16 cellular contexts compared by ENCODE assay signal in genomic region chr4:123110685-123111084, GRCh38.
DNase-seq lines count a peak whose midpoint lies in the region; ATAC-seq, FAIRE-seq and TF ChIP-seq lines count a peak whose summit lies in the region.
"Had no signal": no experiment of that assay in that cellular context is flagged by ENCODE, and none has a peak within 500 bp of the region (broad histone marks: within the 10 kb centered on the region; RNA-seq: fewer than 3 reads in every experiment).

No MANE protein-coding gene starts in this region.

- no peak overlapping the region for H3K27ac Mint-ChIP-seq in T-helper 17 cell
- H3K27ac Mint-ChIP-seq: CD4-positive, alpha-beta T cell had no signal

- H3K4me3 Mint-ChIP-seq in T-helper 17 cell: no peak overlapping the region
- H3K4me3 Mint-ChIP-seq: CD4-positive, alpha-beta T cell had no signal

- no peak overlapping the region for H2AFZ ChIP-seq in osteoblast (ENCODE audit: low read length)

- no peaks in the 10 kb centered on the region for H3K79me2 ChIP-seq in osteoblast (ENCODE audit: insufficient read depth, low read length)

- H3K4me1 ChIP-seq in osteoblast (ENCODE audit: insufficient read depth, low read length) (peaks cover 8% of the 10 kb centered on the region), tibial nerve (peaks cover 0 to 5% (median 0%) of the 10 kb centered on the region in 4 donors)

- H4K20me1 ChIP-seq in osteoblast (ENCODE audit: insufficient read depth, low read length): no peaks in the 10 kb centered on the region

- H3K36me3 ChIP-seq in bronchial epithelial cell (ENCODE audit: control insufficient read depth, insufficient read depth, low read length): no peaks in the 10 kb centered on the region
- H3K36me3 ChIP-seq in osteoblast (ENCODE audit: insufficient read depth, low read length): no peaks in the 10 kb centered on the region
- peaks cover 0 to 37% (median 0%) of the 10 kb centered on the region in 3 donors for H3K36me3 ChIP-seq in tibial nerve

- H3K4me2 ChIP-seq in osteoblast (ENCODE audit: insufficient read depth, low read length): peak overlapping the region; percentile 24

- no peaks in the 10 kb centered on the region for H3K27me3 Mint-ChIP-seq in T-helper 17 cell
- H3K27me3 Mint-ChIP-seq: CD4-positive, alpha-beta T cell had no signal

- H3K4me1 Mint-ChIP-seq in T-helper 17 cell: no peaks in the 10 kb centered on the region

- WGBS in tibial nerve, 2 donors: 88 to 93% methylated on average over 2 of the region's 2 CpGs

- H3K4me3 ChIP-seq in bronchial epithelial cell (ENCODE audit: low read depth, low read length) (no peak overlapping the region), osteoblast (ENCODE audit: insufficient read depth, low read length) (no peak overlapping the region), tibial nerve (no peak overlapping the region)
- H3K4me3 ChIP-seq: MG63 had no signal

- H3K36me3 Mint-ChIP-seq in T-helper 17 cell (ENCODE audit: low read depth): no peaks in the 10 kb centered on the region

- H3K27me3 ChIP-seq in bronchial epithelial cell (ENCODE audit: control insufficient read depth, insufficient read depth, low read length) (no peaks in the 10 kb centered on the region), osteoblast (ENCODE audit: insufficient read depth, low read length) (no peaks in the 10 kb centered on the region), tibial nerve (no peaks in the 10 kb centered on the region)
- H3K27me3 ChIP-seq: MG63 had no signal

- peak; percentile 33 for DNase-seq in AG08396 (ENCODE audit: low spot score)
- DNase-seq in LHCN-M2 (ENCODE audit: low read depth): peak; percentile 23
- peak; percentile 53 for DNase-seq in bronchial epithelial cell (ENCODE audit: low read depth)
- DNase-seq in osteoblast (ENCODE audit: insufficient read length, low spot score, missing footprints): peak; percentile 85
- DNase-seq in T-helper 17 cell: no peak
- no peak for DNase-seq in D341Med (ENCODE audit: low spot score)
- no peak for DNase-seq in tibial nerve (ENCODE audit: low spot score in 2 of 2)
- DNase-seq: CD4-positive, alpha-beta T cell; MG63; NCI-H1048; NCI-H1436 treated with DMSO at 0.1 percent for 48 hours; NCI-H2029 treated with DMSO at 0.1 percent for 48 hours; NCI-H2171; NCI-H446 treated with DMSO at 0.1 percent for 48 hours had no signal

- FAIRE-seq in bronchial epithelial cell (lab: Jason Lieb, UNC): no peak
- FAIRE-seq: GM12891 had no signal

- TF ChIP-seq EP300 in tibial nerve (IDR thresholded peaks at IDR 0.05): no peak

- peak overlapping the region; percentile 32 for H3K27ac ChIP-seq in osteoblast (ENCODE audit: low read depth, low read length)
- peak overlapping the region in 1 of 4 donors; percentile 48 for H3K27ac ChIP-seq in tibial nerve

- TF ChIP-seq POLR2A in tibial nerve (IDR thresholded peaks at IDR 0.05): no peak

- ATAC-seq in HG03378 (IDR thresholded peaks at IDR 0.05; ENCODE audit: unreplicated experiment) (no peak), T-helper 17 cell (no peak)

- TF ChIP-seq CTCF in bronchial epithelial cell (IDR thresholded peaks at IDR 0.05; ENCODE audit: insufficient read depth, low read length, severe bottlenecking) (no peak), osteoblast (IDR thresholded peaks at IDR 0.05; ENCODE audit: extremely low read depth, low read depth, low read length) (no peak), tibial nerve (IDR thresholded peaks at IDR 0.05) (no peak)

- H3K9me3 ChIP-seq in osteoblast (ENCODE audit: low read depth, low read length): no peaks in the 10 kb centered on the region
- H3K9me3 ChIP-seq in T-helper 17 cell (ENCODE audit: control insufficient read depth, low read length, poor library complexity, severe bottlenecking): no peaks in the 10 kb centered on the region
- peaks cover 0 to 19% (median 0%) of the 10 kb centered on the region in 4 donors for H3K9me3 ChIP-seq in tibial nerve
- H3K9me3 ChIP-seq: MG63 had no signal

Comparison
In these comparisons a context has a peak if more than half of its experiments do, and no peak if none do; other contexts are left out.
1. DNase-seq: peak in AG08396 (single experiment), LHCN-M2 (single experiment), bronchial epithelial cell (single experiment) and osteoblast (single experiment); none in T-helper 17 cell (0 of 3), D341Med (single experiment) and tibial nerve (0 of 2).